ENCODE assay signal across 23 cellular contexts in the genomic region with DNA sequence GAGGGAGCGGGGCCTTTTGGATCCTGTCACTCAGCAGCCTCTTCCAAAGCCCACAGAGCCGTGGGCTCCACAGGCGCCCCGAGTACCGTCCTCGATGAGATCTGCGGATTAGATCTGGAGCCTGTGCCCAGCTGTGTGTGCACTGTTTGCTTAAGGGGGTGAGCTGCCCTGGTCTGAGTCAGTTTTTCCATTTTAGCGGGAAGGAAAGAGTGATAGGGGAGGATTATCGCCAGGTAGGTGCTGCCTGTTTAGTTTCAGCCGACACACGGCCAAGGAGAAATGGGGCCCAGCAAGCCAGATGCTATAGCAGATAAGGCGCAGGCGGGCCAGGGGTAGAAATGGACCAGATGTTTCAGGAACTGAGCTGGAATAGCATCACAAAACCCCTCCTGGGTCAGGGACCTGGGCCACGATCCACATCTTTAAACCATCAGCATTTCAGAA. TPM values are rescaled to one million over a fixed set of nuclear protein-coding genes. Genes with fewer than 3 reads are reported as not detected.
DNase-seq lines count a peak whose midpoint lies in the region; ATAC-seq and TF ChIP-seq lines count a peak whose summit lies in the region.
"Had no signal": no experiment of that assay in that cellular context is flagged by ENCODE, and none has a peak within 500 bp of the region (broad histone marks: within the 10 kb centered on the region; RNA-seq: fewer than 3 reads in every experiment).

No MANE protein-coding gene starts in this region.

- H4K20me1 ChIP-seq in OCI-LY7 (ENCODE audit: insufficient read depth, low read length), result no peaks in the 10 kb centered on the region

- no peak for TF ChIP-seq EP300 in sigmoid colon (IDR thresholded peaks at IDR 0.05)

- WGBS in sigmoid colon, 2 donors, result 80 to 90% methylated on average over 14 of the region's 14 CpGs

- TF ChIP-seq CTCF in RWPE2 (IDR thresholded peaks at IDR 0.05; ENCODE audit: poor library complexity, severe bottlenecking) (no peak), left lung (IDR thresholded peaks at IDR 0.05) (no peak), sigmoid colon (IDR thresholded peaks at IDR 0.05) (no peak), OCI-LY7 (conservative IDR thresholded peaks at IDR 0.05; ENCODE audit: low read length) (no peak)

- H3K4me3 ChIP-seq in ACC112 (ENCODE audit: low read depth, low read length), result no peak overlapping the region
- no peak overlapping the region for H3K4me3 ChIP-seq in RWPE2 (ENCODE audit: severe bottlenecking)
- H3K4me3 ChIP-seq in left lung, result no peak overlapping the region
- no peak overlapping the region for H3K4me3 ChIP-seq in sigmoid colon
- no peak overlapping the region for H3K4me3 ChIP-seq in OCI-LY7 (ENCODE audit: low read depth, low read length, poor library complexity, severe bottlenecking)
- H3K4me3 ChIP-seq: pancreas, skin epidermis had no signal

- TF ChIP-seq POLR2A in sigmoid colon (IDR thresholded peaks at IDR 0.05), result no peak

- POLR2A ChIA-PET in OCI-LY7 (lab: Charles Lee), result no interaction called here

- ATAC-seq in RWPE2 (ENCODE audit: low read depth), result no peak
- ATAC-seq in left lung, result no peak
- ATAC-seq: activated CD4-positive, alpha-beta T cell treated with anti-CD3 and anti-CD28 coated beads for 36 hours; natural killer cell treated with Interleukin-12 subunit alpha and Interleukin-12 subunit beta and Interleukin-15 and Interleukin-18, amount 100 ng/mL, for 72 hours; pancreas; Right ventricle myocardium inferior; T-cell had no signal

- H3K9me2 ChIP-seq in OCI-LY7 (ENCODE audit: insufficient read depth, low read length), result no peaks in the 10 kb centered on the region

- peaks cover 39% of the 10 kb centered on the region for H3K4me1 ChIP-seq in ACC112 (ENCODE audit: control insufficient read depth, insufficient read depth, low read length, unreplicated experiment)
- peaks cover 19% of the 10 kb centered on the region for H3K4me1 ChIP-seq in RWPE2 (ENCODE audit: insufficient read depth, poor library complexity, severe bottlenecking)
- H3K4me1 ChIP-seq in left lung, result peaks cover 0 to 12% of the 10 kb centered on the region in 2 donors
- H3K4me1 ChIP-seq in sigmoid colon, result peaks cover 0 to 93% (median 88%) of the 10 kb centered on the region in 4 donors
- no peaks in the 10 kb centered on the region for H3K4me1 ChIP-seq in OCI-LY7 (ENCODE audit: insufficient read depth, low read length, poor library complexity, severe bottlenecking)
- H3K4me1 ChIP-seq: pancreas had no signal

- H3K27ac ChIP-seq in ACC112 (ENCODE audit: low read depth, low read length) (peak overlapping the region; percentile 92), RWPE2 (ENCODE audit: poor library complexity, severe bottlenecking) (peak overlapping the region; percentile 91), left lung (no peak overlapping the region), sigmoid colon (peak overlapping the region; percentile 79 to 92 (median 90)), OCI-LY7 (ENCODE audit: low read depth, low read length, poor library complexity, severe bottlenecking) (no peak overlapping the region)
- H3K27ac ChIP-seq: pancreas had no signal

- no peaks in the 10 kb centered on the region for H3K9me3 ChIP-seq in RWPE2 (ENCODE audit: severe bottlenecking)
- H3K9me3 ChIP-seq in left lung, result peaks cover 0 to 16% of the 10 kb centered on the region in 2 donors
- H3K9me3 ChIP-seq in sigmoid colon, result no peaks in the 10 kb centered on the region
- peaks cover 11% of the 10 kb centered on the region; the same call in 1 of the 2 replicates for H3K9me3 ChIP-seq in OCI-LY7 (ENCODE audit: low read length)
- H3K9me3 ChIP-seq: pancreas had no signal

- H3K4me2 ChIP-seq in OCI-LY7 (ENCODE audit: low read length), result no peak overlapping the region

- H2AFZ ChIP-seq in ACC112 (ENCODE audit: low read length, unreplicated experiment) (no peak overlapping the region), OCI-LY7 (ENCODE audit: low read length) (no peak overlapping the region)

- DNase-seq in RWPE2 (ENCODE audit: low spot score) (peak; percentile 30), left lung (peak; percentile 14 to 36), sigmoid colon (peak; percentile 74), NCI-H2107 (lab: John Stamatoyannopoulos, UW) (no peak), NCI-H2171 treated with DMSO at 0.1 percent for 48 hours (lab: John Stamatoyannopoulos, UW) (no peak), OCI-LY7 (ENCODE audit: low spot score) (no peak)
- DNase-seq in activated CD8-positive, alpha-beta memory T cell treated with anti-CD3 and anti-CD28 coated beads, Interleukin-2, amount 50 U/mL, for 4 hours, result no peak
- DNase-seq: C1 segment of cervical spinal cord, foreskin melanocyte, GOT3, islet precursor cell, NCI-H1417 treated with DMSO at 0.1 percent for 48 hours, NCI-H526 treated with DMSO at 0.1 percent for 48 hours, T-cell had no signal

- CTCF ChIA-PET in OCI-LY7 (lab: Charles Lee; ENCODE audit: unreplicated experiment), result no interaction called here

- H3K79me2 ChIP-seq in ACC112 (ENCODE audit: control insufficient read depth, insufficient read depth, low read length, unreplicated experiment), result peaks cover 75% of the 10 kb centered on the region
- H3K79me2 ChIP-seq in OCI-LY7 (ENCODE audit: insufficient read depth, low read depth, low read length), result no peaks in the 10 kb centered on the region

- BruUV-seq in OCI-LY7 (replicated peaks; lab: Mats Ljungman, UMichigan), result no TSS peak

- intact Hi-C loops in left lung (cut with DNase I) (no loop called here), sigmoid colon (cut with DNase I) (loop anchor here (5.0 kb wide), 3 partner anchors 187 to 492 kb away; partner anchors contain the start of gene RXRA), OCI-LY7 (cut with micrococcal nuclease; ENCODE audit: unreplicated experiment) (no loop called here)

- H3K36me3 ChIP-seq in ACC112 (ENCODE audit: insufficient read depth, low read length) (peaks cover 19% of the 10 kb centered on the region), RWPE2 (ENCODE audit: low read depth) (no peaks in the 10 kb centered on the region), left lung (no peaks in the 10 kb centered on the region), sigmoid colon (no peaks in the 10 kb centered on the region), OCI-LY7 (ENCODE audit: insufficient read depth, low read length) (no peaks in the 10 kb centered on the region)
- H3K36me3 ChIP-seq: pancreas had no signal

- H3K27me3 ChIP-seq in ACC112 (ENCODE audit: insufficient read depth, low read length) (no peaks in the 10 kb centered on the region), RWPE2 (ENCODE audit: insufficient read depth, poor library complexity, severe bottlenecking) (no peaks in the 10 kb centered on the region), left lung (no peaks in the 10 kb centered on the region), sigmoid colon (no peaks in the 10 kb centered on the region)
- H3K27me3 ChIP-seq: pancreas had no signal

RNA-seq across cellular contexts. Expression of gene COL5A1, which starts 18.1 kb away (rescaled TPM):
- total RNA-seq in left lung (100 to 1,000 TPM; 205 to 357 TPM), sigmoid colon (100 to 1,000 TPM in 1 of 4 donors, 10 to 100 TPM in 3; 24.2 to 168 (median 59.4) TPM), OCI-LY7 (2022) (15.9 and 28.6 TPM in 2 replicates)
- polyA plus RNA-seq in sigmoid colon, result 10 to 100 TPM in 1 of 3 donors, 1 to 10 TPM in 2; 4.2 to 13.2 (median 4.4) TPM
- 10.2 and 12.2 TPM in 2 replicates for total RNA-seq in OCI-LY7 (2014; rRNA removed; shearing (Covaris generic))
- total RNA-seq: activated T-helper 1 cell treated with anti-CD3 and anti-CD28 coated beads, Interleukin-12 subunit alpha, Interleukin-12 subunit beta, Interleukin-2, Interleukin-4 antibody, amounts not matched to agents 30 ng/mL and 10 ng/mL and 1 ng/mL, durations not matched to agents 14 hours and 24 hours and 36 hours; MCF 10A; natural killer cell treated with Interleukin-12 subunit alpha and Interleukin-12 subunit beta and Interleukin-15 and Interleukin-18, amount 100 ng/mL, for 72 hours had no signal
- polyA plus RNA-seq: IgD-negative memory B cell had no signal

Comparison
In these comparisons a context has a peak if more than half of its experiments do, and no peak if none do; other contexts are left out.
1. H3K27ac ChIP-seq: peak in ACC112 (single experiment), RWPE2 (single experiment) and sigmoid colon (4 of 4); none in left lung (0 of 2) and OCI-LY7 (single experiment).
2. DNase-seq: peak in RWPE2 (single experiment), left lung (2 of 2) and sigmoid colon (single experiment); none in activated CD8-positive, alpha-beta memory T cell treated with anti-CD3 and anti-CD28 coated beads, Interleukin-2, amount 50 U/mL, for 4 hours (single experiment), NCI-H2107 (single experiment), NCI-H2171 treated with DMSO at 0.1 percent for 48 hours (single experiment) and OCI-LY7 (single experiment).